ENCODE assay signal across 16 cellular contexts in the genomic region with DNA sequence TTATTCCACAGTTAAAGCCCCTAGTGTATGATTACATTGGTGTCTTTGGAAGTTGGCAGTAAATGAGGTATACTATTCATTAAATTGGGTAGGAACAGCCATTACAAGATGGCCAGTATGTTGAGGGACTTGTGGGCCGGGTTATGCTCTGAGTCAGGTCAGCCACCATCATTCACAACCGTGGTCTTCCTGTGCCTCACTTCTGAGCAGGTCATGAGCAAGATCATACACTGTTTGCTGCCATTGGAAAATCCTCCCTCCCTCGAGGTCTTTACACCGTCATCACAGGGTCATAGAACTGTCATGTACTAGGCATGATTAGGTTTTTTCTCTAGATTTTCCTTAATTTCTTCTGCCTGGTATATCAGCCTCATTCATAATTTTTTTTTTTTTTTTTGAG. TPM values are rescaled to one million over a fixed set of nuclear protein-coding genes. Genes with fewer than 3 reads are reported as not detected.
DNase-seq lines count a peak whose midpoint lies in the region; ATAC-seq and TF ChIP-seq lines count a peak whose summit lies in the region.
"Had no signal": no experiment of that assay in that cellular context is flagged by ENCODE, and none has a peak within 500 bp of the region (broad histone marks: within the 10 kb centered on the region; RNA-seq: fewer than 3 reads in every experiment).

No MANE protein-coding gene starts in this region.

- H3K9me3 Mint-ChIP-seq in activated T-cell treated with anti-CD3 and anti-CD28 coated beads, Interleukin-2, amount 50 U/mL, for 72 hours: no peaks in the 10 kb centered on the region
- H3K9me3 Mint-ChIP-seq in activated T-cell treated with anti-CD3 and anti-CD28 coated beads, Interleukin-2, amount 50 U/mL, for 4 hours: no peaks in the 10 kb centered on the region
- H3K9me3 Mint-ChIP-seq in CD14-positive monocyte: peaks cover 0 to 11% (median 1%) of the 10 kb centered on the region in 7 donors
- no peaks in the 10 kb centered on the region for H3K9me3 Mint-ChIP-seq in activated T-helper 1 cell treated with anti-CD3 and anti-CD28 coated beads, Interleukin-12 subunit alpha, Interleukin-12 subunit beta, Interleukin-2, Interleukin-4 antibody, amounts not matched to agents 30 ng/mL and 10 ng/mL and 1 ng/mL, durations not matched to agents 14 hours and 24 hours and 36 hours
- H3K9me3 Mint-ChIP-seq: CD8-positive, alpha-beta memory T cell; H9; IgD-negative memory B cell had no signal

- ATAC-seq in activated T-cell treated with anti-CD3 and anti-CD28 coated beads, Interleukin-2, amount 50 U/mL, for 72 hours (replicated peaks in 1 of 2): peak; percentile 34 to 65
- ATAC-seq in activated T-cell treated with anti-CD3 and anti-CD28 coated beads, Interleukin-2, amount 50 U/mL, for 4 hours: no peak
- ATAC-seq in HG02610 (IDR thresholded peaks at IDR 0.05; ENCODE audit: unreplicated experiment): no peak
- ATAC-seq: HepG2 had no signal

- H3K27me3 Mint-ChIP-seq in activated T-cell treated with anti-CD3 and anti-CD28 coated beads, Interleukin-2, amount 50 U/mL, for 72 hours (ENCODE audit: low read depth): peaks cover 7% of the 10 kb centered on the region
- no peaks in the 10 kb centered on the region for H3K27me3 Mint-ChIP-seq in activated T-cell treated with anti-CD3 and anti-CD28 coated beads, Interleukin-2, amount 50 U/mL, for 4 hours (ENCODE audit: low read depth)
- H3K27me3 Mint-ChIP-seq in CD14-positive monocyte (ENCODE audit: low read depth in 3 of 3): peaks cover 0 to 2% (median 0%) of the 10 kb centered on the region in 3 donors
- peaks cover 2% of the 10 kb centered on the region for H3K27me3 Mint-ChIP-seq in activated T-helper 1 cell treated with anti-CD3 and anti-CD28 coated beads, Interleukin-12 subunit alpha, Interleukin-12 subunit beta, Interleukin-2, Interleukin-4 antibody, amounts not matched to agents 30 ng/mL and 10 ng/mL and 1 ng/mL, durations not matched to agents 14 hours and 24 hours and 36 hours (ENCODE audit: insufficient read depth)
- H3K27me3 Mint-ChIP-seq: B cell; CD4-positive, CD25-positive, alpha-beta regulatory T cell; IgD-negative memory B cell had no signal

- no peak for TF ChIP-seq CTCF in CD14-positive monocyte (IDR thresholded peaks at IDR 0.05)

- no peak overlapping the region for H3K27ac Mint-ChIP-seq in activated T-cell treated with anti-CD3 and anti-CD28 coated beads, Interleukin-2, amount 50 U/mL, for 72 hours
- peak overlapping the region in 4 of 7 donors; percentile 19 to 90 (median 26) for H3K27ac Mint-ChIP-seq in CD14-positive monocyte
- H3K27ac Mint-ChIP-seq in activated T-helper 1 cell treated with anti-CD3 and anti-CD28 coated beads, Interleukin-12 subunit alpha, Interleukin-12 subunit beta, Interleukin-2, Interleukin-4 antibody, amounts not matched to agents 30 ng/mL and 10 ng/mL and 1 ng/mL, durations not matched to agents 14 hours and 24 hours and 36 hours: no peak overlapping the region
- H3K27ac Mint-ChIP-seq: B cell, H9, IgD-negative memory B cell had no signal

- no peak overlapping the region for H3K4me3 Mint-ChIP-seq in activated T-cell treated with anti-CD3 and anti-CD28 coated beads, Interleukin-2, amount 50 U/mL, for 72 hours
- no peak overlapping the region for H3K4me3 Mint-ChIP-seq in activated T-cell treated with anti-CD3 and anti-CD28 coated beads, Interleukin-2, amount 50 U/mL, for 4 hours
- H3K4me3 Mint-ChIP-seq in CD14-positive monocyte: no peak overlapping the region
- no peak overlapping the region for H3K4me3 Mint-ChIP-seq in activated T-helper 1 cell treated with anti-CD3 and anti-CD28 coated beads, Interleukin-12 subunit alpha, Interleukin-12 subunit beta, Interleukin-2, Interleukin-4 antibody, amounts not matched to agents 30 ng/mL and 10 ng/mL and 1 ng/mL, durations not matched to agents 14 hours and 24 hours and 36 hours
- H3K4me3 Mint-ChIP-seq: B cell; CD4-positive, CD25-positive, alpha-beta regulatory T cell; CD8-positive, alpha-beta memory T cell; H9; IgD-negative memory B cell had no signal

- H3K4me1 Mint-ChIP-seq in activated T-cell treated with anti-CD3 and anti-CD28 coated beads, Interleukin-2, amount 50 U/mL, for 72 hours (ENCODE audit: low read depth): no peaks in the 10 kb centered on the region
- no peaks in the 10 kb centered on the region for H3K4me1 Mint-ChIP-seq in activated T-cell treated with anti-CD3 and anti-CD28 coated beads, Interleukin-2, amount 50 U/mL, for 4 hours (ENCODE audit: low read depth)
- H3K4me1 Mint-ChIP-seq in CD14-positive monocyte: peaks cover 41% of the 10 kb centered on the region
- H3K4me1 Mint-ChIP-seq in activated T-helper 1 cell treated with anti-CD3 and anti-CD28 coated beads, Interleukin-12 subunit alpha, Interleukin-12 subunit beta, Interleukin-2, Interleukin-4 antibody, amounts not matched to agents 30 ng/mL and 10 ng/mL and 1 ng/mL, durations not matched to agents 14 hours and 24 hours and 36 hours (ENCODE audit: low read depth): no peaks in the 10 kb centered on the region
- H3K4me1 Mint-ChIP-seq: B cell; CD4-positive, CD25-positive, alpha-beta regulatory T cell; CD8-positive, alpha-beta memory T cell; H9 had no signal

- intact Hi-C loops in CD14-positive monocyte (cut with micrococcal nuclease) (loop anchor here in 1 of 2 donors (10.0 kb wide), 1 partner anchor 50 kb away; no protein-coding TSS in a partner anchor), posterior vena cava (cut with DNase I) (no loop called here)
- intact Hi-C loops in activated T-helper 1 cell treated with anti-CD3 and anti-CD28 coated beads, Interleukin-12 subunit alpha, Interleukin-12 subunit beta, Interleukin-2, Interleukin-4 antibody, amounts not matched to agents 30 ng/mL and 10 ng/mL and 1 ng/mL, durations not matched to agents 14 hours and 24 hours and 36 hours (cut with micrococcal nuclease): no loop called here

- no peak for DNase-seq in activated T-cell treated with anti-CD3 and anti-CD28 coated beads, Interleukin-2, amount 50 U/mL, for 72 hours
- DNase-seq in activated T-cell treated with anti-CD3 and anti-CD28 coated beads, Interleukin-2, amount 50 U/mL, for 4 hours: no peak
- no peak for DNase-seq in CD14-positive monocyte (ENCODE audit: low spot score)
- peak; percentile 65 for DNase-seq in NCI-H69 (lab: John Stamatoyannopoulos, UW)
- peak; percentile 6 for DNase-seq in posterior vena cava (ENCODE audit: low spot score)
- no peak for DNase-seq in activated T-helper 1 cell treated with anti-CD3 and anti-CD28 coated beads, Interleukin-12 subunit alpha, Interleukin-12 subunit beta, Interleukin-2, Interleukin-4 antibody, amounts not matched to agents 30 ng/mL and 10 ng/mL and 1 ng/mL, durations not matched to agents 14 hours and 24 hours and 36 hours (ENCODE audit: low spot score)
- DNase-seq: CD4-positive, CD25-positive, alpha-beta regulatory T cell; CD8-positive, alpha-beta memory T cell; COR-L47; DMS79; GDM1; H9 had no signal

- no peaks in the 10 kb centered on the region for H3K36me3 Mint-ChIP-seq in activated T-cell treated with anti-CD3 and anti-CD28 coated beads, Interleukin-2, amount 50 U/mL, for 72 hours (ENCODE audit: insufficient read depth in 2 of 2)
- H3K36me3 Mint-ChIP-seq in activated T-cell treated with anti-CD3 and anti-CD28 coated beads, Interleukin-2, amount 50 U/mL, for 4 hours (ENCODE audit: insufficient read depth): peaks cover 3% of the 10 kb centered on the region
- peaks cover 3 to 9% of the 10 kb centered on the region in 2 donors for H3K36me3 Mint-ChIP-seq in CD14-positive monocyte
- no peaks in the 10 kb centered on the region for H3K36me3 Mint-ChIP-seq in activated T-helper 1 cell treated with anti-CD3 and anti-CD28 coated beads, Interleukin-12 subunit alpha, Interleukin-12 subunit beta, Interleukin-2, Interleukin-4 antibody, amounts not matched to agents 30 ng/mL and 10 ng/mL and 1 ng/mL, durations not matched to agents 14 hours and 24 hours and 36 hours (ENCODE audit: low read depth)

RNA-seq across cellular contexts. Expression of gene CYSTM1, which starts 59.6 kb away (rescaled TPM):
- 10 to 100 TPM; 15.3 to 18.9 TPM for total RNA-seq in activated T-cell treated with anti-CD3 and anti-CD28 coated beads, Interleukin-2, amount 50 U/mL, for 72 hours
- 10 to 100 TPM; 16.4 to 20.0 (median 17.6) TPM for total RNA-seq in activated T-cell treated with anti-CD3 and anti-CD28 coated beads, Interleukin-2, amount 50 U/mL, for 4 hours
- polyA plus RNA-seq in CD14-positive monocyte: 10 to 100 TPM; 36.7 to 40.0 TPM
- total RNA-seq in posterior vena cava: 10 to 100 TPM; 46.6 to 80.9 TPM
- total RNA-seq in activated T-helper 1 cell treated with anti-CD3 and anti-CD28 coated beads, Interleukin-12 subunit alpha, Interleukin-12 subunit beta, Interleukin-2, Interleukin-4 antibody, amounts not matched to agents 30 ng/mL and 10 ng/mL and 1 ng/mL, durations not matched to agents 14 hours and 24 hours and 36 hours: 16.6 and 17.2 TPM in 2 replicates

Comparison
In these comparisons a context has a peak if more than half of its experiments do, and no peak if none do; other contexts are left out.
1. ATAC-seq: peak in activated T-cell treated with anti-CD3 and anti-CD28 coated beads, Interleukin-2, amount 50 U/mL, for 72 hours (2 of 2); none in activated T-cell treated with anti-CD3 and anti-CD28 coated beads, Interleukin-2, amount 50 U/mL, for 4 hours (0 of 2) and HG02610 (single experiment).
2. DNase-seq: peak in NCI-H69 (single experiment) and posterior vena cava (single experiment); none in activated T-cell treated with anti-CD3 and anti-CD28 coated beads, Interleukin-2, amount 50 U/mL, for 72 hours (0 of 2), activated T-cell treated with anti-CD3 and anti-CD28 coated beads, Interleukin-2, amount 50 U/mL, for 4 hours (single experiment), CD14-positive monocyte (single experiment) and activated T-helper 1 cell treated with anti-CD3 and anti-CD28 coated beads, Interleukin-12 subunit alpha, Interleukin-12 subunit beta, Interleukin-2, Interleukin-4 antibody, amounts not matched to agents 30 ng/mL and 10 ng/mL and 1 ng/mL, durations not matched to agents 14 hours and 24 hours and 36 hours (single experiment).
3. H3K27ac Mint-ChIP-seq: peak in CD14-positive monocyte (4 of 7); none in activated T-cell treated with anti-CD3 and anti-CD28 coated beads, Interleukin-2, amount 50 U/mL, for 72 hours (single experiment) and activated T-helper 1 cell treated with anti-CD3 and anti-CD28 coated beads, Interleukin-12 subunit alpha, Interleukin-12 subunit beta, Interleukin-2, Interleukin-4 antibody, amounts not matched to agents 30 ng/mL and 10 ng/mL and 1 ng/mL, durations not matched to agents 14 hours and 24 hours and 36 hours (single experiment).